ENCODE assay signal across 1 cellular context in the genomic region with DNA sequence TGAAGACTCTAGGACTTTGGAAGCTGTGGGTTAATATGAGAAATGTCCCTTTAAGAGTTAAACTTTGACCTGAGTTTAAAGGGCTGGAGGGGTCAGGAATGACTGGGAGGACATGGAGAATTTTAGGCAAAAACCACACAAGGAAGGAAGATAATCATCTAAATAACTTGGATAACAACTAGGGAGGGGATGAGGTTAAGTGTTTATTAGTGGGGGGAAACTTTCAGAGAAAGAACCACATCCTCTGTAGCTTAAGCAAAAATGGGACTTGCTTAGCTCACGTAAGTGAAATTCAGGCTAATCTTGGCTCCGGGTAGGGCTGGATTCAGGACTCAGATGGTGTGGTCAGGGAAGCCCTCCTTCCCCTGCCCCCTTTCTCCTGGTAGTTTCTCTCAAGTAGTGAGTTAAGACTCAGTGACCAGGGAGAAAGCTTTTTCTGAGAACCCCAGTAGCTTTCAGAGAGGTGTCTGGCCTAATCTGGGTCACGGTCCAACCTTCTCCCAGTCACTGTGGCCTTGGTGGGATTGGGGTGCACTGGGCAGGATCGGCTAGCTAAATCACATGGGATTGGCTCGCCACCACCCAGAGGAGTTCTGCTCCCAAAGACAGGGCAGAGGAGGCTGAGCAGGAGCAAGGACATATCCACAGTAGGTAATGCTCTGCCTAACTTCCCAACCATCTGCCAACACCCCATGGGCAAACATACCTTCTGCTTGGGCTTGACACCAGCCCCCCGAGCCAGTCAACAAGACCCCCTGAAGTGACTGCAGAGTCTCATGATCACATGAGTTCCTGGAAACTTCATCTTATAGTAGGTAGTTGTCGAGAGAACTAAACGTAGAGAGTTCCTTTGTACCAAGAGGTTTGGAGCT.
TF ChIP-seq lines count a peak whose summit lies in the region.

No MANE protein-coding gene starts in this region.

TF ChIP-seq in WTC11, 78 proteins besides CTCF, POLR2A, EP300 and RAD21 (continued from another document):
- TF ChIP-seq, protein P1, sequence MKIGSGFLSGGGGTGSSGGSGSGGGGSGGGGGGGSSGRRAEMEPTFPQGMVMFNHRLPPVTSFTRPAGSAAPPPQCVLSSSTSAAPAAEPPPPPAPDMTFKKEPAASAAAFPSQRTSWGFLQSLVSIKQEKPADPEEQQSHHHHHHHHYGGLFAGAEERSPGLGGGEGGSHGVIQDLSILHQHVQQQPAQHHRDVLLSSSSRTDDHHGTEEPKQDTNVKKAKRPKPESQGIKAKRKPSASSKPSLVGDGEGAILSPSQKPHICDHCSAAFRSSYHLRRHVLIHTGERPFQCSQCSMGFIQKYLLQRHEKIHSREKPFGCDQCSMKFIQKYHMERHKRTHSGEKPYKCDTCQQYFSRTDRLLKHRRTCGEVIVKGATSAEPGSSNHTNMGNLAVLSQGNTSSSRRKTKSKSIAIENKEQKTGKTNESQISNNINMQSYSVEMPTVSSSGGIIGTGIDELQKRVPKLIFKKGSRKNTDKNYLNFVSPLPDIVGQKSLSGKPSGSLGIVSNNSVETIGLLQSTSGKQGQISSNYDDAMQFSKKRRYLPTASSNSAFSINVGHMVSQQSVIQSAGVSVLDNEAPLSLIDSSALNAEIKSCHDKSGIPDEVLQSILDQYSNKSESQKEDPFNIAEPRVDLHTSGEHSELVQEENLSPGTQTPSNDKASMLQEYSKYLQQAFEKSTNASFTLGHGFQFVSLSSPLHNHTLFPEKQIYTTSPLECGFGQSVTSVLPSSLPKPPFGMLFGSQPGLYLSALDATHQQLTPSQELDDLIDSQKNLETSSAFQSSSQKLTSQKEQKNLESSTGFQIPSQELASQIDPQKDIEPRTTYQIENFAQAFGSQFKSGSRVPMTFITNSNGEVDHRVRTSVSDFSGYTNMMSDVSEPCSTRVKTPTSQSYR (CRISPR knock-in tag; IDR thresholded peaks at IDR 0.05), result no peak
- TF ChIP-seq, protein P2, sequence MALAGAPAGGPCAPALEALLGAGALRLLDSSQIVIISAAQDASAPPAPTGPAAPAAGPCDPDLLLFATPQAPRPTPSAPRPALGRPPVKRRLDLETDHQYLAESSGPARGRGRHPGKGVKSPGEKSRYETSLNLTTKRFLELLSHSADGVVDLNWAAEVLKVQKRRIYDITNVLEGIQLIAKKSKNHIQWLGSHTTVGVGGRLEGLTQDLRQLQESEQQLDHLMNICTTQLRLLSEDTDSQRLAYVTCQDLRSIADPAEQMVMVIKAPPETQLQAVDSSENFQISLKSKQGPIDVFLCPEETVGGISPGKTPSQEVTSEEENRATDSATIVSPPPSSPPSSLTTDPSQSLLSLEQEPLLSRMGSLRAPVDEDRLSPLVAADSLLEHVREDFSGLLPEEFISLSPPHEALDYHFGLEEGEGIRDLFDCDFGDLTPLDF (CRISPR knock-in tag; IDR thresholded peaks at IDR 0.05), result no peak
